In the genomic region with DNA sequence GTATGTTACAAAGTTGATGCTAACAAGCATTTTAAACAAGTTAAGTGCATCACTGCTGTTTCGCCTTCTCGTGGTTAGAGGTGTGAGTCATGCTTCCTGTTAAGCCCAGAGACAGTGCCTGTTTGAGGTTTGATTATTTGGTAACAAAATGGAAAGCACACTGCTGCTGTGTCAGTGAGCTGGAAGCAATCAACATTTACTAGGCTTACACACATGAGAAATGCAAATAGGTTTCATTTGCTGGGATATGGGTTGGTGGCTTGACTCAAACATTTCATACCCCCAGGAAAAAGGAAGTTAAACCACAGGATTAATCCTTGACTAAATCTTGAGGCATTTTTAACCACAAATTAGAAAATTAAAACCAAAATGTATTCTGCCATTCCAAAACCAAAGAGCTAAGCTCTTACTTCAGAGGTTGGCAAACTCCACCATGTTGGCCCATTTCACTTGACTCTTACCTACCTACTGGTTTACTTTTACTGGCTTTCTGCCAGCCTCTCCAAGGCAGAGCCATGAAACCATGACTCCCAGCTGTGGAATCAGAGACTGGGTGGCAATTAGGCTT, we compare ENCODE assay signal across 8 cellular contexts.
DNase-seq lines count a peak whose midpoint lies in the region; ATAC-seq and TF ChIP-seq lines count a peak whose summit lies in the region.

No MANE protein-coding gene starts in this region.

- H3K4me3 Mint-ChIP-seq in naive thymus-derived CD8-positive, alpha-beta T cell: peak overlapping the region in 5 of 10 donors; percentile 12 to 69 (median 41)
- H3K4me3 Mint-ChIP-seq in nephron progenitor cell: no peak overlapping the region

- H3K4me1 Mint-ChIP-seq in naive thymus-derived CD8-positive, alpha-beta T cell: peaks cover 3 to 20% (median 16%) of the 10 kb centered on the region in 4 donors
- peaks cover 28% of the 10 kb centered on the region for H3K4me1 Mint-ChIP-seq in nephron progenitor cell

- POLR2A ChIA-PET in naive thymus-derived CD8-positive, alpha-beta T cell (lab: Charles Lee): no interaction called here

- no peaks in the 10 kb centered on the region for H3K36me3 Mint-ChIP-seq in naive thymus-derived CD8-positive, alpha-beta T cell
- no peaks in the 10 kb centered on the region for H3K36me3 Mint-ChIP-seq in nephron progenitor cell (ENCODE audit: low read depth)

- no peaks in the 10 kb centered on the region for H3K9me3 ChIP-seq in KOPT-K1 (ENCODE audit: insufficient read depth, low read length, poor library complexity, severe bottlenecking)

- H3K36me3 ChIP-seq in KOPT-K1 (ENCODE audit: insufficient read depth, low read length): no peaks in the 10 kb centered on the region
- H3K36me3 ChIP-seq in brain microvascular endothelial cell (replicated peaks): no peaks in the 10 kb centered on the region

- in situ Hi-C loops in brain microvascular endothelial cell (cut with HindIII; ENCODE audit: low pct_ligation_motif_present, low sequenced_read_pairs): no loop called here

- no peak overlapping the region for H3K4me3 ChIP-seq in brain microvascular endothelial cell (ENCODE audit: low read depth, low read length)

- peak overlapping the region; percentile 62 for H3K27ac ChIP-seq in KOPT-K1 (ENCODE audit: low read depth, low read length, poor library complexity, severe bottlenecking)
- H3K27ac ChIP-seq in brain microvascular endothelial cell: peak overlapping the region; percentile 84

- H3K27me3 ChIP-seq in brain microvascular endothelial cell (replicated peaks): no peaks in the 10 kb centered on the region

- no peaks in the 10 kb centered on the region for H3K9me3 Mint-ChIP-seq in naive thymus-derived CD8-positive, alpha-beta T cell
- H3K9me3 Mint-ChIP-seq in nephron progenitor cell: peaks cover 6% of the 10 kb centered on the region

- ATAC-seq in GM21737 (IDR thresholded peaks at IDR 0.05; ENCODE audit: unreplicated experiment): peak; percentile 99
- ATAC-seq in naive thymus-derived CD8-positive, alpha-beta T cell: peak; percentile 93 to 99

- H3K27me3 Mint-ChIP-seq in naive thymus-derived CD8-positive, alpha-beta T cell: no peaks in the 10 kb centered on the region
- peaks cover 5% of the 10 kb centered on the region for H3K27me3 Mint-ChIP-seq in nephron progenitor cell (ENCODE audit: low read depth, poor library complexity)

- DNase-seq in Daoy (ENCODE audit: low read depth): peak; percentile 94
- peak; percentile 97 for DNase-seq in SW480 (ENCODE audit: low spot score)
- peak; percentile 94 for DNase-seq in brain microvascular endothelial cell
- peak in 8 of 10 donors; percentile 1 to 66 (median 31) for DNase-seq in naive thymus-derived CD8-positive, alpha-beta T cell
- DNase-seq in NCI-H128 (lab: John Stamatoyannopoulos, UW; ENCODE audit: unreplicated experiment): no peak
- no peak for DNase-seq in nephron progenitor cell

- H3K27ac Mint-ChIP-seq in naive thymus-derived CD8-positive, alpha-beta T cell: peak overlapping the region in 8 of 10 donors; percentile 4 to 89 (median 72)
- no peak overlapping the region for H3K27ac Mint-ChIP-seq in nephron progenitor cell

- no peak for TF ChIP-seq CTCF in brain microvascular endothelial cell (IDR thresholded peaks at IDR 0.05; ENCODE audit: low read depth, low read length, missing control alignments)
- no peak for TF ChIP-seq CTCF in nephron progenitor cell (IDR thresholded peaks at IDR 0.05)

Comparison
In these comparisons a context has a peak if more than half of its experiments do, and no peak if none do; other contexts are left out.
1. DNase-seq: peak in Daoy (single experiment), SW480 (single experiment), brain microvascular endothelial cell (single experiment) and naive thymus-derived CD8-positive, alpha-beta T cell (8 of 10); none in NCI-H128 (single experiment) and nephron progenitor cell (single experiment).